17 cellular contexts compared by ENCODE assay signal in the genomic region with DNA sequence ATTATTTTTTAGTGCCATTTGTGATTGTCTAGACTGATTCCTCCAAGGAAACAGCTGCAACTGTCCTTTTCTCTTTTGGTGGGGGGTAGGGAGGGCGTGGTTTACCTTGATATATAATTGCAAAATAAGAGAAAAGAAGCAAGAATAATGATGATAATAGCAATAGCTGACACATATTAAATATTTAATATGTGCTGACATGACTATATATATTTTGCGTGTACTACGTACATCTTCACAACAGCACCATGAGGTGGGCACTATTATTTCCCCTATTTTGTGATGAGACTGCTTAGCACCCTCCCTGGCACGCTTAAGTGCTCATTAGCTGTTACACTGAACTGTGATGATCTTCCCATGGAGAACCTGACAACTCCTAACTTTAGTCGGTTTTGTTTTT. TPM values are rescaled to one million over a fixed set of nuclear protein-coding genes. Genes with fewer than 3 reads are reported as not detected.
DNase-seq lines count a peak whose midpoint lies in the region; ATAC-seq and TF ChIP-seq lines count a peak whose summit lies in the region.
"Had no signal": no experiment of that assay in that cellular context is flagged by ENCODE, and none has a peak within 500 bp of the region (broad histone marks: within the 10 kb centered on the region; RNA-seq: fewer than 3 reads in every experiment).

No MANE protein-coding gene starts in this region.

- no peak for TF ChIP-seq CTCF in IMR-90 (conservative IDR thresholded peaks at IDR 0.05; ENCODE audit: low read depth, low read length)

- H4K5ac ChIP-seq in IMR-90 (ENCODE audit: low read depth, low read length), result no peak overlapping the region

- H3K27ac Mint-ChIP-seq in activated naive CD8-positive, alpha-beta T cell, result peak overlapping the region; percentile 41
- H3K27ac Mint-ChIP-seq in activated naive CD8-positive, alpha-beta T cell treated with anti-CD3 and anti-CD28 coated beads, Interleukin-2, amount 50 U/mL, for 24 hours, result no peak overlapping the region
- H3K27ac Mint-ChIP-seq in activated naive CD8-positive, alpha-beta T cell treated with anti-CD3 and anti-CD28 coated beads for 36 hours, result peak overlapping the region; percentile 19
- H3K27ac Mint-ChIP-seq: CD4-positive, alpha-beta T cell; HFFc6 had no signal

- H3K36me3 ChIP-seq in IMR-90 (ENCODE audit: control insufficient read depth, insufficient read depth, low read length), result no peaks in the 10 kb centered on the region

- H3K4me2 ChIP-seq in IMR-90 (ENCODE audit: low read depth, low read length), result no peak overlapping the region
- H3K4me2 ChIP-seq: GM23338 had no signal

- no peak overlapping the region for H2BK120ac ChIP-seq in IMR-90 (ENCODE audit: low read depth, low read length)

- no peaks in the 10 kb centered on the region for H3K79me1 ChIP-seq in IMR-90 (ENCODE audit: low read depth in 1 of 2, low read length in 2 of 2)

- H4K8ac ChIP-seq in IMR-90 (ENCODE audit: low read depth in 2 of 2, low read length in 2 of 2), result no peak overlapping the region

- H3K4ac ChIP-seq in IMR-90 (ENCODE audit: low read depth, low read length), result no peak overlapping the region

- BruUV-seq in IMR-90 (replicated peaks; lab: Mats Ljungman, UMichigan), result no TSS peak

- no peaks in the 10 kb centered on the region for H3K9me1 ChIP-seq in IMR-90 (ENCODE audit: insufficient read depth, low read length)

- POLR2A ChIA-PET in IMR-90 (lab: Charles Lee; ENCODE audit: unreplicated experiment), result no interaction called here

- dilution Hi-C loops in IMR-90 (cut with HindIII; ENCODE audit: low sequenced_read_pairs, unreplicated experiment), result no loop called here

- H2BK5ac ChIP-seq in IMR-90 (ENCODE audit: low read depth, low read length, poor library complexity, severe bottlenecking), result no peak overlapping the region

- H2BK15ac ChIP-seq in IMR-90 (ENCODE audit: low read depth, low read length), result no peak overlapping the region

- no peak overlapping the region for H3K56ac ChIP-seq in IMR-90 (ENCODE audit: extremely low read depth, insufficient read depth, low read length)

- H3K27me3 ChIP-seq in IMR-90 (ENCODE audit: control insufficient read depth, insufficient read depth, low read length), result peaks cover 23% of the 10 kb centered on the region

- no peak overlapping the region for H3K27ac ChIP-seq in IMR-90 (ENCODE audit: insufficient read depth, low read length)
- H3K27ac ChIP-seq: C4-2B had no signal

- peaks cover 4% of the 10 kb centered on the region for H3K36me3 Mint-ChIP-seq in activated naive CD8-positive, alpha-beta T cell
- H3K36me3 Mint-ChIP-seq in activated naive CD8-positive, alpha-beta T cell treated with anti-CD3 and anti-CD28 coated beads, Interleukin-2, amount 50 U/mL, for 24 hours (ENCODE audit: low read depth), result no peaks in the 10 kb centered on the region
- H3K36me3 Mint-ChIP-seq in activated naive CD8-positive, alpha-beta T cell treated with anti-CD3 and anti-CD28 coated beads for 36 hours, result peaks cover 5% of the 10 kb centered on the region

- no peak overlapping the region for H2AK9ac ChIP-seq in IMR-90 (replicated peaks; ENCODE audit: low read depth, low read length, poor library complexity)

- H2BK20ac ChIP-seq in IMR-90 (ENCODE audit: low read depth, low read length), result no peak overlapping the region

- H4K91ac ChIP-seq in IMR-90 (ENCODE audit: insufficient read depth, low read depth, low read length), result no peak overlapping the region

- no peaks in the 10 kb centered on the region for H3K9me3 Mint-ChIP-seq in activated naive CD8-positive, alpha-beta T cell (ENCODE audit: low read depth)
- no peaks in the 10 kb centered on the region for H3K9me3 Mint-ChIP-seq in activated naive CD8-positive, alpha-beta T cell treated with anti-CD3 and anti-CD28 coated beads, Interleukin-2, amount 50 U/mL, for 24 hours
- no peaks in the 10 kb centered on the region for H3K9me3 Mint-ChIP-seq in activated naive CD8-positive, alpha-beta T cell treated with anti-CD3 and anti-CD28 coated beads for 36 hours
- H3K9me3 Mint-ChIP-seq: CD4-positive, alpha-beta T cell; GM23338; HFFc6 had no signal

- no peak for DNase-seq in activated naive CD8-positive, alpha-beta T cell treated with anti-CD3 and anti-CD28 coated beads, Interleukin-2, amount 50 U/mL, for 24 hours
- DNase-seq in IMR-90 (no peak), iPS-NIHi7 (ENCODE audit: extremely low spot score) (no peak)
- DNase-seq in activated naive CD8-positive, alpha-beta T cell treated with anti-CD3 and anti-CD28 coated beads for 36 hours, result no peak
- DNase-seq: AML-193; Caco-2; CD4-positive, alpha-beta T cell; DMS153; DMS79; GDM1; H7; HFFc6 had no signal

- H4K20me1 ChIP-seq in IMR-90 (ENCODE audit: insufficient read depth, low read length), result no peaks in the 10 kb centered on the region

- H3K23ac ChIP-seq in IMR-90 (ENCODE audit: low read depth, low read length), result no peak overlapping the region

- no peak for TF ChIP-seq POLR2A in IMR-90 (IDR thresholded peaks at IDR 0.05; ENCODE audit: low read depth, low read length)

- no peak overlapping the region for H3K9ac ChIP-seq in IMR-90 (ENCODE audit: low read depth, low read length)

- in situ Hi-C loops in IMR-90 (cut with MboI; ENCODE audit: low sequenced_read_pairs), result no loop called here

- TF ChIP-seq RAD21 in IMR-90 (IDR thresholded peaks at IDR 0.05; ENCODE audit: low read length), result no peak

- no peaks in the 10 kb centered on the region for H3K4me1 ChIP-seq in IMR-90 (ENCODE audit: control insufficient read depth, insufficient read depth, low read length)
- H3K4me1 ChIP-seq: Caco-2 had no signal

- no peak overlapping the region for H3K14ac ChIP-seq in IMR-90 (replicated peaks; ENCODE audit: low read depth, low read length)

- no peak overlapping the region for H2AK5ac ChIP-seq in IMR-90 (ENCODE audit: low read depth, low read length)

- H3K4me1 Mint-ChIP-seq in activated naive CD8-positive, alpha-beta T cell (ENCODE audit: low read depth), result peaks cover 6% of the 10 kb centered on the region
- peaks cover 16% of the 10 kb centered on the region for H3K4me1 Mint-ChIP-seq in activated naive CD8-positive, alpha-beta T cell treated with anti-CD3 and anti-CD28 coated beads, Interleukin-2, amount 50 U/mL, for 24 hours
- H3K4me1 Mint-ChIP-seq in activated naive CD8-positive, alpha-beta T cell treated with anti-CD3 and anti-CD28 coated beads for 36 hours, result peaks cover 16% of the 10 kb centered on the region

- no peak for ATAC-seq in activated naive CD8-positive, alpha-beta T cell treated with anti-CD3 and anti-CD28 coated beads, Interleukin-2, amount 50 U/mL, for 24 hours
- ATAC-seq in IMR-90 (ENCODE audit: low read depth) (no peak), GM19328 (IDR thresholded peaks at IDR 0.05; ENCODE audit: unreplicated experiment) (no peak)
- ATAC-seq: GM23338, HCT116 had no signal

- no peaks in the 10 kb centered on the region for H3K9me3 ChIP-seq in IMR-90 (ENCODE audit: control insufficient read depth, insufficient read depth, low read length)
- H3K9me3 ChIP-seq: Caco-2 had no signal

- no peak overlapping the region for H2AFZ ChIP-seq in IMR-90 (replicated peaks; ENCODE audit: low read length, poor library complexity)
- H2AFZ ChIP-seq: GM23338 had no signal

- H3K4me3 ChIP-seq in IMR-90 (ENCODE audit: insufficient read depth, low read depth, low read length), result no peak overlapping the region
- H3K4me3 ChIP-seq: GM23338 had no signal

- no peaks in the 10 kb centered on the region for H3K27me3 Mint-ChIP-seq in activated naive CD8-positive, alpha-beta T cell
- H3K27me3 Mint-ChIP-seq in activated naive CD8-positive, alpha-beta T cell treated with anti-CD3 and anti-CD28 coated beads, Interleukin-2, amount 50 U/mL, for 24 hours, result no peaks in the 10 kb centered on the region
- H3K27me3 Mint-ChIP-seq in activated naive CD8-positive, alpha-beta T cell treated with anti-CD3 and anti-CD28 coated beads for 36 hours, result no peaks in the 10 kb centered on the region
- H3K27me3 Mint-ChIP-seq: CD4-positive, alpha-beta T cell had no signal

- intact Hi-C loops in IMR-90 (cut with micrococcal nuclease), result no loop called here

- no CpG with 5 or more reads among the region's 5 CpGs for WGBS in IMR-90 (ENCODE audit: extremely low coverage in 2 of 2, insufficient read length in 1 of 2), 2 experiments

- CTCF ChIA-PET in IMR-90 (lab: Yijun Ruan, JAX), result no interaction called here

- no peak overlapping the region for H3K18ac ChIP-seq in IMR-90 (ENCODE audit: low read depth, low read length)

- no peak overlapping the region for H3K4me3 Mint-ChIP-seq in activated naive CD8-positive, alpha-beta T cell
- H3K4me3 Mint-ChIP-seq in activated naive CD8-positive, alpha-beta T cell treated with anti-CD3 and anti-CD28 coated beads, Interleukin-2, amount 50 U/mL, for 24 hours, result no peak overlapping the region
- no peak overlapping the region for H3K4me3 Mint-ChIP-seq in activated naive CD8-positive, alpha-beta T cell treated with anti-CD3 and anti-CD28 coated beads for 36 hours
- H3K4me3 Mint-ChIP-seq: CD4-positive, alpha-beta T cell; GM23338; HFFc6 had no signal

TF ChIP-seq in IMR-90, 13 proteins besides CTCF, POLR2A, EP300 and RAD21:
- no peak for TF ChIP-seq CHD1 (IDR thresholded peaks at IDR 0.05; ENCODE audit: low read depth, low read length)
- TF ChIP-seq MAZ (IDR thresholded peaks at IDR 0.05; ENCODE audit: borderline replicate concordance, low read depth, low read length), result no peak
- TF ChIP-seq NFE2L2 (IDR thresholded peaks at IDR 0.05; ENCODE audit: low read depth, low read length), result no peak
- TF ChIP-seq MAFK (IDR thresholded peaks at IDR 0.05; ENCODE audit: low read depth, low read length), result peak; percentile 64

RNA-seq across cellular contexts. Expression of a gene that starts 39.4 kb away (rescaled TPM):
- total RNA-seq in IMR-90 (2012; rRNA removed), result under 0.01 TPM in 1 of 2 replicates, not detected in the other
- polyA plus RNA-seq in IMR-90 (2012; rRNA removed), result 0.09 TPM in 1 of 2 replicates, not detected in the other
- 0.03 and 0.17 TPM in 2 replicates for polyA plus RNA-seq in IMR-90 (2012; cell fraction: cytosol; rRNA removed)
- polyA plus RNA-seq in IMR-90 (2012; cell fraction: nucleus; rRNA removed; ENCODE audit: low replicate concordance), result 0.01 and 0.13 TPM in 2 replicates
- total RNA-seq in activated naive CD8-positive, alpha-beta T cell treated with anti-CD3 and anti-CD28 coated beads for 36 hours, result 1 to 10 TPM; 2.4 to 2.7 TPM
